ENCODE assay signal across 1 cellular context in genomic region chr6:12013368-12013617, GRCh38.
TF ChIP-seq lines count a peak whose summit lies in the region.

No MANE protein-coding gene starts in this region.

TF ChIP-seq in GM12878, 131 proteins besides CTCF, POLR2A, EP300 and RAD21 (continued from another document):
- TF ChIP-seq, protein P1, sequence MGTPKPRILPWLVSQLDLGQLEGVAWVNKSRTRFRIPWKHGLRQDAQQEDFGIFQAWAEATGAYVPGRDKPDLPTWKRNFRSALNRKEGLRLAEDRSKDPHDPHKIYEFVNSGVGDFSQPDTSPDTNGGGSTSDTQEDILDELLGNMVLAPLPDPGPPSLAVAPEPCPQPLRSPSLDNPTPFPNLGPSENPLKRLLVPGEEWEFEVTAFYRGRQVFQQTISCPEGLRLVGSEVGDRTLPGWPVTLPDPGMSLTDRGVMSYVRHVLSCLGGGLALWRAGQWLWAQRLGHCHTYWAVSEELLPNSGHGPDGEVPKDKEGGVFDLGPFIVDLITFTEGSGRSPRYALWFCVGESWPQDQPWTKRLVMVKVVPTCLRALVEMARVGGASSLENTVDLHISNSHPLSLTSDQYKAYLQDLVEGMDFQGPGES (IDR thresholded peaks at IDR 0.05): no peak
- peak; percentile 21; the same call in 1 of the 2 replicates for TF ChIP-seq MTA2 (IDR thresholded peaks at IDR 0.05; ENCODE audit: low read depth)
- no peak for TF ChIP-seq RCOR1 (conservative IDR thresholded peaks at IDR 0.05; ENCODE audit: low read depth, low read length)
- TF ChIP-seq, protein P2, sequence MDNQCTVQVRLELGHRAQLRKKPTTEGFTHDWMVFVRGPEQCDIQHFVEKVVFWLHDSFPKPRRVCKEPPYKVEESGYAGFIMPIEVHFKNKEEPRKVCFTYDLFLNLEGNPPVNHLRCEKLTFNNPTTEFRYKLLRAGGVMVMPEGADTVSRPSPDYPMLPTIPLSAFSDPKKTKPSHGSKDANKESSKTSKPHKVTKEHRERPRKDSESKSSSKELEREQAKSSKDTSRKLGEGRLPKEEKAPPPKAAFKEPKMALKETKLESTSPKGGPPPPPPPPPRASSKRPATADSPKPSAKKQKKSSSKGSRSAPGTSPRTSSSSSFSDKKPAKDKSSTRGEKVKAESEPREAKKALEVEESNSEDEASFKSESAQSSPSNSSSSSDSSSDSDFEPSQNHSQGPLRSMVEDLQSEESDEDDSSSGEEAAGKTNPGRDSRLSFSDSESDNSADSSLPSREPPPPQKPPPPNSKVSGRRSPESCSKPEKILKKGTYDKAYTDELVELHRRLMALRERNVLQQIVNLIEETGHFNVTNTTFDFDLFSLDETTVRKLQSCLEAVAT (IDR thresholded peaks at IDR 0.05): 0 out of 2 replicates have a peak, but pooled peaks have one; percentile 3
- TF ChIP-seq NBN (IDR thresholded peaks at IDR 0.05): 0 out of 2 replicates have a peak, but pooled peaks have one; percentile 4
- no peak for TF ChIP-seq YY1 (IDR thresholded peaks at IDR 0.05; ENCODE audit: low read depth, low read length)
- no peak for TF ChIP-seq MEF2B (IDR thresholded peaks at IDR 0.05; ENCODE audit: partially characterized antibody, poor library complexity, severe bottlenecking)
